8 cellular contexts compared by ENCODE assay signal in genomic region chr1:11735531-11735853, GRCh38. TPM values are rescaled to one million over a fixed set of nuclear protein-coding genes. Genes with fewer than 3 reads are reported as not detected.
DNase-seq lines count a peak whose midpoint lies in the region; ATAC-seq, FAIRE-seq and TF ChIP-seq lines count a peak whose summit lies in the region.

No MANE protein-coding gene starts in this region.

- H2BK5ac ChIP-seq in mesenchymal stem cell (ENCODE audit: low read depth, low read length, poor library complexity, severe bottlenecking): no peak overlapping the region

- H3K23ac ChIP-seq in mesenchymal stem cell (ENCODE audit: low read length in 2 of 2): no peak overlapping the region

- H3K9me3 ChIP-seq in ascending aorta (no peaks in the 10 kb centered on the region), mesenchymal stem cell (ENCODE audit: control insufficient read depth, low read length) (no peaks in the 10 kb centered on the region), vagina (no peaks in the 10 kb centered on the region)

- peak overlapping the region; percentile 88 for H4K8ac ChIP-seq in mesenchymal stem cell (ENCODE audit: low read length)

- peak overlapping the region; percentile 42 to 80 for H3K18ac ChIP-seq in mesenchymal stem cell (ENCODE audit: low read depth in 1 of 2, low read length in 2 of 2)

- no peak overlapping the region for H2AK5ac ChIP-seq in mesenchymal stem cell (ENCODE audit: low read length, severe bottlenecking)

- ATAC-seq in stimulated activated naive CD8-positive, alpha-beta T cell treated with anti-CD3 and anti-CD28 coated beads, Interleukin-15, Interleukin-2, amounts not matched to agents 100 U/mL and 50 U/mL, for 24 hours: no peak
- no peak for ATAC-seq in GM21825 (IDR thresholded peaks at IDR 0.05; ENCODE audit: unreplicated experiment)

- intact Hi-C loops in ascending aorta (cut with DNase I): loop anchor here (5.0 kb wide), 1 partner anchor 172 kb away; no protein-coding TSS in a partner anchor
- intact Hi-C loops in vagina (cut with DNase I): no loop called here

- H3K36me3 Mint-ChIP-seq in stimulated activated naive CD8-positive, alpha-beta T cell treated with anti-CD3 and anti-CD28 coated beads, Interleukin-15, Interleukin-2, amounts not matched to agents 100 ng/mL and 50 ng/mL, for 24 hours (ENCODE audit: low read depth): no peaks in the 10 kb centered on the region

- peak overlapping the region; percentile 90 for H3K4me2 ChIP-seq in mesenchymal stem cell (ENCODE audit: low read length, poor library complexity, severe bottlenecking)

- peak overlapping the region in 1 of 2 experiments; percentile 46 for H2BK12ac ChIP-seq in mesenchymal stem cell (ENCODE audit: low read length in 2 of 2)

- peak overlapping the region; percentile 34 for H2BK15ac ChIP-seq in mesenchymal stem cell (ENCODE audit: low read depth, poor library complexity, severe bottlenecking)

- no peak for FAIRE-seq in RCC 7860 (lab: Jason Lieb, UNC)

- H3K4me1 ChIP-seq in ascending aorta (peaks cover 3 to 24% of the 10 kb centered on the region in 2 donors), mesenchymal stem cell (ENCODE audit: control insufficient read depth, insufficient read depth, low read depth, low read length) (peaks cover 12% of the 10 kb centered on the region), vagina (peaks cover 62% of the 10 kb centered on the region)

- peak overlapping the region; percentile 62 for H2AFZ ChIP-seq in mesenchymal stem cell (ENCODE audit: low read depth, low read length)

- no peak for TF ChIP-seq CTCF in ascending aorta (IDR thresholded peaks at IDR 0.05)
- TF ChIP-seq CTCF in vagina (IDR thresholded peaks at IDR 0.05): no peak

- no peak for DNase-seq in stimulated activated naive CD8-positive, alpha-beta T cell treated with anti-CD3 and anti-CD28 coated beads, Interleukin-15, Interleukin-2, amounts not matched to agents 100 U/mL and 50 U/mL, for 24 hours
- DNase-seq in ascending aorta (ENCODE audit: low spot score in 2 of 2): no peak
- DNase-seq in mesenchymal stem cell: no peak
- DNase-seq in vagina (ENCODE audit: extremely low spot score in 2 of 2): no peak
- DNase-seq in putamen (ENCODE audit: low spot score): no peak
- no peak for DNase-seq in RCC 7860 (ENCODE audit: low spot score)

- no peak overlapping the region for H3K27ac Mint-ChIP-seq in stimulated activated naive CD8-positive, alpha-beta T cell treated with anti-CD3 and anti-CD28 coated beads, Interleukin-15, Interleukin-2, amounts not matched to agents 100 ng/mL and 50 ng/mL, for 24 hours

- no peaks in the 10 kb centered on the region for H3K27me3 Mint-ChIP-seq in stimulated activated naive CD8-positive, alpha-beta T cell treated with anti-CD3 and anti-CD28 coated beads, Interleukin-15, Interleukin-2, amounts not matched to agents 100 ng/mL and 50 ng/mL, for 24 hours

- H3K36me3 ChIP-seq in ascending aorta: no peaks in the 10 kb centered on the region
- peaks cover 0 to 4% of the 10 kb centered on the region in 2 experiments for H3K36me3 ChIP-seq in mesenchymal stem cell (ENCODE audit: control insufficient read depth in 1 of 2, insufficient read depth in 2 of 2, low read depth in 1 of 2, low read length in 2 of 2)
- H3K36me3 ChIP-seq in vagina: no peaks in the 10 kb centered on the region

- H2BK120ac ChIP-seq in mesenchymal stem cell (ENCODE audit: low read depth, low read length): no peak overlapping the region

- H3K4me3 ChIP-seq in ascending aorta (peak overlapping the region; percentile 72 to 83), mesenchymal stem cell (ENCODE audit: insufficient read depth in 1 of 2, low read depth in 1 of 2, low read length in 2 of 2) (peak overlapping the region; percentile 17 to 98), vagina (peak overlapping the region; percentile 72 to 98)

- no peak for TF ChIP-seq POLR2A in vagina (IDR thresholded peaks at IDR 0.05)

- peaks cover 74% of the 10 kb centered on the region for H3K4me1 Mint-ChIP-seq in stimulated activated naive CD8-positive, alpha-beta T cell treated with anti-CD3 and anti-CD28 coated beads, Interleukin-15, Interleukin-2, amounts not matched to agents 100 ng/mL and 50 ng/mL, for 24 hours (ENCODE audit: low read depth)

- no peak overlapping the region for H3K14ac ChIP-seq in mesenchymal stem cell (ENCODE audit: low read length in 2 of 2)

- 41% methylated on average over 4 of the region's 4 CpGs for WGBS in mesenchymal stem cell

- peak overlapping the region in 1 of 2 experiments; percentile 48 for H3K4ac ChIP-seq in mesenchymal stem cell (ENCODE audit: low read depth in 1 of 2, low read length in 2 of 2)

- H3K27me3 ChIP-seq in ascending aorta (no peaks in the 10 kb centered on the region), mesenchymal stem cell (ENCODE audit: control insufficient read depth in 1 of 2, insufficient read depth in 1 of 2, low read length in 2 of 2) (no peaks in the 10 kb centered on the region), vagina (no peaks in the 10 kb centered on the region)

- H3K79me1 ChIP-seq in mesenchymal stem cell (replicated peaks; ENCODE audit: low read length, poor library complexity, severe bottlenecking): peaks cover 14% of the 10 kb centered on the region

- H3K27ac ChIP-seq in ascending aorta: peak overlapping the region; percentile 73 to 90
- no peak overlapping the region for H3K27ac ChIP-seq in mesenchymal stem cell (ENCODE audit: low read length, poor library complexity, severe bottlenecking)
- H3K27ac ChIP-seq in vagina: peak overlapping the region; percentile 88

- peak overlapping the region; percentile 79 for H4K91ac ChIP-seq in mesenchymal stem cell (ENCODE audit: low read length)

- peak overlapping the region; percentile 97 for H3K9ac ChIP-seq in mesenchymal stem cell (ENCODE audit: low read length)

- no peaks in the 10 kb centered on the region for H3K9me3 Mint-ChIP-seq in stimulated activated naive CD8-positive, alpha-beta T cell treated with anti-CD3 and anti-CD28 coated beads, Interleukin-15, Interleukin-2, amounts not matched to agents 100 ng/mL and 50 ng/mL, for 24 hours

- peak overlapping the region; percentile 93 for H3K4me3 Mint-ChIP-seq in stimulated activated naive CD8-positive, alpha-beta T cell treated with anti-CD3 and anti-CD28 coated beads, Interleukin-15, Interleukin-2, amounts not matched to agents 100 ng/mL and 50 ng/mL, for 24 hours

RNA-seq across cellular contexts. Expression of gene AGTRAP, which starts 0.4 kb away (rescaled TPM):
- total RNA-seq in ascending aorta (95.6 TPM), vagina (49.4 TPM)
- 45.8 TPM for polyA plus RNA-seq in mesenchymal stem cell (2013, experiment 1 of 2)
- 47.1 TPM for polyA plus RNA-seq in mesenchymal stem cell (2013, experiment 2 of 2)

RNA-seq across cellular contexts. Expression of gene C1orf167, which starts 26.5 kb away (rescaled TPM):
- not detected for total RNA-seq in ascending aorta
- 0.36 TPM for polyA plus RNA-seq in mesenchymal stem cell (2013, experiment 1 of 2)
- polyA plus RNA-seq in mesenchymal stem cell (2013, experiment 2 of 2): 0.19 TPM
- total RNA-seq in vagina: not detected

RNA-seq across cellular contexts. Expression of gene DRAXIN, which starts 44.0 kb away (rescaled TPM):
- total RNA-seq in ascending aorta (1.8 TPM), vagina (not detected)
- polyA plus RNA-seq in mesenchymal stem cell (2013, experiment 1 of 2): not detected
- under 0.01 TPM for polyA plus RNA-seq in mesenchymal stem cell (2013, experiment 2 of 2)

RNA-seq across cellular contexts. Expression of gene MAD2L2, which starts 54.5 kb away (rescaled TPM):
- 18.3 TPM for total RNA-seq in ascending aorta
- 25.7 TPM for polyA plus RNA-seq in mesenchymal stem cell (2013, experiment 1 of 2)
- 26.3 TPM for polyA plus RNA-seq in mesenchymal stem cell (2013, experiment 2 of 2)
- 30.0 TPM for total RNA-seq in vagina
